ENCODE assay signal across 19 cellular contexts in the genomic region with DNA sequence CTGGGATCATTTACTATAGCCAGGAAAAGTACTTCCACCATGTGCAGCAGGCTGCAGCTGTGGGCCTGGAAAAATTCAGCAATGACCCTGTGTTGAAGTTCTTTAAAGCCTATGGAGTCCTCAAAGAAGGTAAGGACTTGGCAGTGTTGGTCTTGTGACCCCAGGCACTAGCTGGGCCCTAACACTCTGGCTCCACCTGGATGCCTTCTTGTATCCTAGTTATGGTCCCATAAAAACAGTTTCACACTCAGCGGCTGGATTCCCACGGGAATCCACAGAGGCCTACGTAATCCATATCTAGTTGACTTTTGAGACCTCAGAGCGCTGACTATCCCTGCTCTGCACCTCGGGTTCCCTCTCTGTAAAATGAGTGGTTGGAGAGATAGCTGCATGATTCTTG. TPM values are rescaled to one million over a fixed set of nuclear protein-coding genes. Genes with fewer than 3 reads are reported as not detected.
A peak's percentile ranks its signal among the peaks of the same experiment; 100 is the strongest.
DNase-seq lines count a peak whose midpoint lies in the region; ATAC-seq and TF ChIP-seq lines count a peak whose summit lies in the region.
"Had no signal": no experiment of that assay in that cellular context is flagged by ENCODE, and none has a peak within 500 bp of the region (broad histone marks: within the 10 kb centered on the region; RNA-seq: fewer than 3 reads in every experiment).

No MANE protein-coding gene starts in this region.

- POLR2A ChIA-PET in RWPE1 (lab: Yijun Ruan, JAX; ENCODE audit: low non-redundant PET), result no interaction called here

- H3K27me3 ChIP-seq in gastrocnemius medialis, result no peaks in the 10 kb centered on the region
- H3K27me3 ChIP-seq: breast epithelium, tibial nerve had no signal

- H3K36me3 ChIP-seq in gastrocnemius medialis, result no peaks in the 10 kb centered on the region
- H3K36me3 ChIP-seq: breast epithelium had no signal

- H3K9me3 ChIP-seq in T-helper 17 cell (ENCODE audit: control insufficient read depth, low read length, poor library complexity, severe bottlenecking) (no peaks in the 10 kb centered on the region), gastrocnemius medialis (no peaks in the 10 kb centered on the region)
- H3K9me3 ChIP-seq: breast epithelium, tibial nerve had no signal

- no peak for DNase-seq in activated T-cell treated with anti-CD3 and anti-CD28 coated beads, Interleukin-2, amount 50 U/mL, for 4 hours
- DNase-seq in activated T-cell treated with anti-CD3 and anti-CD28 coated beads, Interleukin-2, amount 50 U/mL, for 72 hours, result no peak
- DNase-seq in T-helper 17 cell (no peak), islet precursor cell (peak; percentile 34), type B pancreatic cell (ENCODE audit: extremely low spot score, unreplicated experiment) (no peak), gastrocnemius medialis (no peak), RWPE1 (ENCODE audit: low spot score) (no peak)
- DNase-seq: activated T-cell treated with anti-CD3 and anti-CD28 coated beads for 4 hours; HCEC 1CT; left cardiac atrium; NCI-H187 treated with DMSO at 0.1 percent for 48 hours; NCI-H446; right cardiac atrium; stimulated activated CD4-positive, alpha-beta T cell treated with anti-CD3 and anti-CD28 coated beads, Interleukin-15, amount 100 ng/mL, for 24 hours; stimulated activated naive CD8-positive, alpha-beta T cell treated with anti-CD3 and anti-CD28 coated beads, Interleukin-15, Interleukin-2, amounts not matched to agents 100 U/mL and 50 U/mL, for 24 hours had no signal

- CTCF ChIA-PET in RWPE1 (lab: Yijun Ruan, JAX), result no interaction called here

- H3K4me3 ChIP-seq in gastrocnemius medialis, result no peak overlapping the region
- H3K4me3 ChIP-seq: tibial nerve had no signal

- ATAC-seq in activated T-cell treated with anti-CD3 and anti-CD28 coated beads, Interleukin-2, amount 50 U/mL, for 4 hours, result no peak
- no peak for ATAC-seq in activated T-cell treated with anti-CD3 and anti-CD28 coated beads, Interleukin-2, amount 50 U/mL, for 72 hours (replicated peaks in 1 of 2)
- ATAC-seq in T-helper 17 cell (no peak), HG03460 (IDR thresholded peaks at IDR 0.05; ENCODE audit: unreplicated experiment) (no peak), gastrocnemius medialis (no peak)
- ATAC-seq: left cardiac atrium, right cardiac atrium had no signal

- no peaks in the 10 kb centered on the region for H3K9me3 Mint-ChIP-seq in activated T-cell treated with anti-CD3 and anti-CD28 coated beads, Interleukin-2, amount 50 U/mL, for 4 hours
- no peaks in the 10 kb centered on the region for H3K9me3 Mint-ChIP-seq in activated T-cell treated with anti-CD3 and anti-CD28 coated beads, Interleukin-2, amount 50 U/mL, for 72 hours
- H3K9me3 Mint-ChIP-seq in type B pancreatic cell, result no peaks in the 10 kb centered on the region

- no peaks in the 10 kb centered on the region for H3K27me3 Mint-ChIP-seq in activated T-cell treated with anti-CD3 and anti-CD28 coated beads, Interleukin-2, amount 50 U/mL, for 4 hours (ENCODE audit: low read depth)
- H3K27me3 Mint-ChIP-seq in activated T-cell treated with anti-CD3 and anti-CD28 coated beads, Interleukin-2, amount 50 U/mL, for 72 hours (ENCODE audit: low read depth), result no peaks in the 10 kb centered on the region
- H3K27me3 Mint-ChIP-seq in T-helper 17 cell (no peaks in the 10 kb centered on the region), type B pancreatic cell (no peaks in the 10 kb centered on the region)

- no peak for TF ChIP-seq POLR2A in gastrocnemius medialis (IDR thresholded peaks at IDR 0.05)

- in situ Hi-C loops in gastrocnemius medialis (cut with MboI; ENCODE audit: low sequenced_read_pairs in 4 of 4), result no loop called here

- intact Hi-C loops in gastrocnemius medialis (cut with DNase I; ENCODE audit: low total_unique reads), result loop anchor here (5.0 kb wide), 2 partner anchors 83 to 273 kb away; partner anchors contain the start of genes SLC25A38 and XIRP1

- TF ChIP-seq CTCF in type B pancreatic cell (conservative IDR thresholded peaks at IDR 0.05), result no peak
- no peak for TF ChIP-seq CTCF in gastrocnemius medialis (IDR thresholded peaks at IDR 0.05 in 4 of 5, conservative IDR thresholded peaks at IDR 0.05 in 1 of 5)
- TF ChIP-seq CTCF in RWPE1 (conservative IDR thresholded peaks at IDR 0.05; ENCODE audit: low read depth), result no peak

- H3K36me3 Mint-ChIP-seq in activated T-cell treated with anti-CD3 and anti-CD28 coated beads, Interleukin-2, amount 50 U/mL, for 4 hours (ENCODE audit: insufficient read depth), result peaks cover 2% of the 10 kb centered on the region
- peaks cover 0 to 4% of the 10 kb centered on the region in 2 donors for H3K36me3 Mint-ChIP-seq in activated T-cell treated with anti-CD3 and anti-CD28 coated beads, Interleukin-2, amount 50 U/mL, for 72 hours (ENCODE audit: insufficient read depth in 2 of 2)
- peaks cover 9% of the 10 kb centered on the region for H3K36me3 Mint-ChIP-seq in T-helper 17 cell (ENCODE audit: low read depth)
- H3K36me3 Mint-ChIP-seq in type B pancreatic cell, result peaks cover 13% of the 10 kb centered on the region

- H3K27ac ChIP-seq in gastrocnemius medialis, result no peak overlapping the region
- no peak overlapping the region for H3K27ac ChIP-seq in RWPE1

- H3K4me3 Mint-ChIP-seq in activated T-cell treated with anti-CD3 and anti-CD28 coated beads, Interleukin-2, amount 50 U/mL, for 4 hours, result peak overlapping the region; percentile 92
- no peak overlapping the region for H3K4me3 Mint-ChIP-seq in activated T-cell treated with anti-CD3 and anti-CD28 coated beads, Interleukin-2, amount 50 U/mL, for 72 hours
- H3K4me3 Mint-ChIP-seq in T-helper 17 cell (peak overlapping the region; percentile 100), type B pancreatic cell (peak overlapping the region; percentile 96)

- H3K4me1 Mint-ChIP-seq in activated T-cell treated with anti-CD3 and anti-CD28 coated beads, Interleukin-2, amount 50 U/mL, for 4 hours (ENCODE audit: low read depth), result peaks cover 41% of the 10 kb centered on the region
- peaks cover 37% of the 10 kb centered on the region for H3K4me1 Mint-ChIP-seq in activated T-cell treated with anti-CD3 and anti-CD28 coated beads, Interleukin-2, amount 50 U/mL, for 72 hours (ENCODE audit: low read depth)
- H3K4me1 Mint-ChIP-seq in T-helper 17 cell (peaks cover 46% of the 10 kb centered on the region), type B pancreatic cell (ENCODE audit: unreplicated experiment) (peaks cover 29% of the 10 kb centered on the region)

- peaks cover 29 to 35% of the 10 kb centered on the region in 2 donors for H3K4me1 ChIP-seq in gastrocnemius medialis

- H3K27ac Mint-ChIP-seq in activated T-cell treated with anti-CD3 and anti-CD28 coated beads, Interleukin-2, amount 50 U/mL, for 72 hours, result no peak overlapping the region
- peak overlapping the region; percentile 99 for H3K27ac Mint-ChIP-seq in T-helper 17 cell
- no peak overlapping the region for H3K27ac Mint-ChIP-seq in type B pancreatic cell

RNA-seq across cellular contexts. Expression of gene TTC21A, which starts 1.6 kb away (rescaled TPM):
- total RNA-seq in activated T-cell treated with anti-CD3 and anti-CD28 coated beads, Interleukin-2, amount 50 U/mL, for 4 hours, result 1 to 10 TPM in 2 of 3 donors, under 1 TPM in 1; 0.84 to 1.1 (median 1.0) TPM
- total RNA-seq in activated T-cell treated with anti-CD3 and anti-CD28 coated beads, Interleukin-2, amount 50 U/mL, for 72 hours, result 1 to 10 TPM; 2.0 to 2.2 TPM
- 10 to 100 TPM in 1 of 2 donors, 1 to 10 TPM in 1; 3.5 to 12.3 TPM for total RNA-seq in T-helper 17 cell
- 9.8 and 10.3 TPM in 2 replicates for total RNA-seq in type B pancreatic cell (ENCODE audit: low replicate concordance)
- total RNA-seq in gastrocnemius medialis, result 1 to 10 TPM in 2 of 4 donors, under 1 TPM in 2; 0.33 to 4.3 (median 1.1) TPM

RNA-seq across cellular contexts. Expression of gene GORASP1, which starts 1.7 kb away (rescaled TPM):
- total RNA-seq in activated T-cell treated with anti-CD3 and anti-CD28 coated beads, Interleukin-2, amount 50 U/mL, for 4 hours, result 10 to 100 TPM; 31.8 to 34.7 (median 33.0) TPM
- 10 to 100 TPM; 20.0 to 24.5 TPM for total RNA-seq in activated T-cell treated with anti-CD3 and anti-CD28 coated beads, Interleukin-2, amount 50 U/mL, for 72 hours
- 10 to 100 TPM; 29.2 to 40.1 TPM for total RNA-seq in T-helper 17 cell
- total RNA-seq in type B pancreatic cell (ENCODE audit: low replicate concordance), result 76.5 and 98.4 TPM in 2 replicates
- 10 to 100 TPM; 34.3 to 81.9 (median 38.5) TPM for total RNA-seq in gastrocnemius medialis

RNA-seq across cellular contexts. Expression of gene CSRNP1, which starts 44.3 kb away (rescaled TPM):
- total RNA-seq in activated T-cell treated with anti-CD3 and anti-CD28 coated beads, Interleukin-2, amount 50 U/mL, for 4 hours, result 10 to 100 TPM; 88.9 to 96.6 (median 95.1) TPM
- total RNA-seq in activated T-cell treated with anti-CD3 and anti-CD28 coated beads, Interleukin-2, amount 50 U/mL, for 72 hours, result 10 to 100 TPM; 68.7 to 81.3 TPM
- 100 to 1,000 TPM; 356 to 408 TPM for total RNA-seq in T-helper 17 cell
- total RNA-seq in type B pancreatic cell (ENCODE audit: low replicate concordance), result 7.5 and 24.5 TPM in 2 replicates
- 10 to 100 TPM; 27.5 to 66.8 (median 42.3) TPM for total RNA-seq in gastrocnemius medialis

RNA-seq across cellular contexts. Expression of gene WDR48, which starts 57.3 kb away (rescaled TPM):
- total RNA-seq in activated T-cell treated with anti-CD3 and anti-CD28 coated beads, Interleukin-2, amount 50 U/mL, for 4 hours, result 10 to 100 TPM; 26.2 to 31.3 (median 29.8) TPM
- 10 to 100 TPM; 53.3 to 61.0 TPM for total RNA-seq in activated T-cell treated with anti-CD3 and anti-CD28 coated beads, Interleukin-2, amount 50 U/mL, for 72 hours
- total RNA-seq in T-helper 17 cell, result 100 to 1,000 TPM; 102 to 107 TPM
- total RNA-seq in type B pancreatic cell (ENCODE audit: low replicate concordance), result 45.0 and 61.4 TPM in 2 replicates
- total RNA-seq in gastrocnemius medialis, result 10 to 100 TPM; 14.8 to 26.5 (median 19.8) TPM

RNA-seq across cellular contexts. Expression of gene SCN11A, which starts 57.3 kb away (rescaled TPM):
- total RNA-seq in activated T-cell treated with anti-CD3 and anti-CD28 coated beads, Interleukin-2, amount 50 U/mL, for 4 hours, result not detected
- under 1 TPM; 0.22 to 0.44 TPM for total RNA-seq in activated T-cell treated with anti-CD3 and anti-CD28 coated beads, Interleukin-2, amount 50 U/mL, for 72 hours
- total RNA-seq in T-helper 17 cell (under 1 TPM in 1 of 2 donors, not detected in 1; 0.05 TPM), type B pancreatic cell (ENCODE audit: low replicate concordance) (0.21 and 1.4 TPM in 2 replicates), gastrocnemius medialis (under 1 TPM in 1 of 4 donors, not detected in 3; 0.04 TPM)
- total RNA-seq: left cardiac atrium, osteoblast had no signal

Comparison
In these comparisons a context has a peak if more than half of its experiments do, and no peak if none do; other contexts are left out.
1. H3K4me3 Mint-ChIP-seq: peak in activated T-cell treated with anti-CD3 and anti-CD28 coated beads, Interleukin-2, amount 50 U/mL, for 4 hours (single experiment), T-helper 17 cell (single experiment) and type B pancreatic cell (single experiment); none in activated T-cell treated with anti-CD3 and anti-CD28 coated beads, Interleukin-2, amount 50 U/mL, for 72 hours (0 of 2).